ENCODE assay signal across 8 cellular contexts in genomic region chr22:42368379-42369249, GRCh38.
DNase-seq lines count a peak whose midpoint lies in the region; ATAC-seq and TF ChIP-seq lines count a peak whose summit lies in the region.

No MANE protein-coding gene starts in this region.

- peak; percentile 24 for ATAC-seq in HG03342 (IDR thresholded peaks at IDR 0.05; ENCODE audit: unreplicated experiment)
- ATAC-seq in activated B cell treated with CpG ODN at 0.5 μM for 24 hours (ENCODE audit: low read depth): peak; percentile 23
- ATAC-seq in HG03378 (IDR thresholded peaks at IDR 0.05; ENCODE audit: unreplicated experiment): no peak

- peaks cover 34% of the 10 kb centered on the region for H3K27me3 Mint-ChIP-seq in activated B cell treated with CpG ODN at 0.5 μM for 24 hours
- H3K27me3 Mint-ChIP-seq in progenitor cell of endocrine pancreas: peaks cover 59% of the 10 kb centered on the region

- TF ChIP-seq CTCF in activated B cell treated with CpG ODN at 0.5 μM for 24 hours (IDR thresholded peaks at IDR 0.05) (no peak), fibroblast of the aortic adventitia (IDR thresholded peaks at IDR 0.05; ENCODE audit: insufficient read depth, low read length) (no peak), progenitor cell of endocrine pancreas (IDR thresholded peaks at IDR 0.05; ENCODE audit: unreplicated experiment) (no peak)

- CTCF ChIA-PET in activated B cell treated with CpG ODN at 0.5 μM for 24 hours (lab: Charles Lee): interaction anchor here (1.3 kb wide), 1 partner anchor 76 kb away, joined by 3 read pairs; no protein-coding TSS in a partner anchor

- H3K4me1 Mint-ChIP-seq in activated B cell treated with CpG ODN at 0.5 μM for 24 hours (peaks cover 18% of the 10 kb centered on the region), progenitor cell of endocrine pancreas (ENCODE audit: low read depth) (peaks cover 17% of the 10 kb centered on the region)

- H3K4me3 Mint-ChIP-seq in activated B cell treated with CpG ODN at 0.5 μM for 24 hours: peak overlapping the region; percentile 88
- H3K4me3 Mint-ChIP-seq in progenitor cell of endocrine pancreas (ENCODE audit: low read depth): peak overlapping the region; percentile 76

- H3K27ac Mint-ChIP-seq in activated B cell treated with CpG ODN at 0.5 μM for 24 hours (no peak overlapping the region), progenitor cell of endocrine pancreas (no peak overlapping the region)

- H3K36me3 Mint-ChIP-seq in activated B cell treated with CpG ODN at 0.5 μM for 24 hours (ENCODE audit: low read depth): no peaks in the 10 kb centered on the region
- no peaks in the 10 kb centered on the region for H3K36me3 Mint-ChIP-seq in progenitor cell of endocrine pancreas (ENCODE audit: insufficient read depth)

- peak; percentile 41 for DNase-seq in NCI-H345 (lab: John Stamatoyannopoulos, UW)
- DNase-seq in NCI-H345 treated with DMSO at 0.1 percent for 48 hours (lab: John Stamatoyannopoulos, UW; ENCODE audit: unreplicated experiment): no peak
- DNase-seq in activated B cell treated with CpG ODN at 0.5 μM for 24 hours: no peak
- DNase-seq in fibroblast of the aortic adventitia (ENCODE audit: low read depth): no peak
- peak; percentile 29 for DNase-seq in progenitor cell of endocrine pancreas (ENCODE audit: low spot score, unreplicated experiment)
- no peak for DNase-seq in medulla oblongata (ENCODE audit: extremely low spot score)

- H3K9me3 Mint-ChIP-seq in activated B cell treated with CpG ODN at 0.5 μM for 24 hours: no peaks in the 10 kb centered on the region
- H3K9me3 Mint-ChIP-seq in progenitor cell of endocrine pancreas (ENCODE audit: low read depth): no peaks in the 10 kb centered on the region

- intact Hi-C loops in activated B cell treated with CpG ODN at 0.5 μM for 24 hours (cut with micrococcal nuclease): loop anchor here (1.0 to 2.0 kb wide), 3 partner anchors 29 to 132 kb away; no protein-coding TSS in a partner anchor

- POLR2A ChIA-PET in activated B cell treated with CpG ODN at 0.5 μM for 24 hours (lab: Charles Lee): interaction anchor here (0.5 to 1.5 kb wide), 5 partner anchors 12 to 561 kb away, joined by 3 to 9 read pairs (median 5); partner anchors contain the start of gene TCF20

- peak overlapping the region; percentile 62 for H3K4me3 ChIP-seq in fibroblast of the aortic adventitia (ENCODE audit: low read depth, low read length)

Comparison
In these comparisons a context has a peak if more than half of its experiments do, and no peak if none do; other contexts are left out.
1. DNase-seq: peak in NCI-H345 (single experiment) and progenitor cell of endocrine pancreas (single experiment); none in NCI-H345 treated with DMSO at 0.1 percent for 48 hours (single experiment), activated B cell treated with CpG ODN at 0.5 μM for 24 hours (single experiment), fibroblast of the aortic adventitia (single experiment) and medulla oblongata (single experiment).